18 cellular contexts compared by ENCODE assay signal in genomic region chr4:137534516-137534915, GRCh38. TPM values are rescaled to one million over a fixed set of nuclear protein-coding genes. Genes with fewer than 3 reads are reported as not detected.
A peak's percentile ranks its signal among the peaks of the same experiment; 100 is the strongest.
DNase-seq lines count a peak whose midpoint lies in the region; ATAC-seq lines count a peak whose summit lies in the region.
"Had no signal": no experiment of that assay in that cellular context is flagged by ENCODE, and none has a peak within 500 bp of the region (broad histone marks: within the 10 kb centered on the region; RNA-seq: fewer than 3 reads in every experiment).

No MANE protein-coding gene starts in this region.

- H4K20me1 ChIP-seq in BLaER1 treated with 17β-estradiol and CSF1 and Interleukin-3, amounts not matched to agents 10 nM and 100 nM = no peaks in the 10 kb centered on the region; a peak in 1 of 22 replicates

- H3K36me3 ChIP-seq in BLaER1 treated with 17β-estradiol and CSF1 and Interleukin-3, amounts not matched to agents 10 nM and 100 nM = peaks cover 0 to 12% (median 9%) of the 10 kb centered on the region in 11 experiments; a peak in 11 of 22 replicates
- H3K36me3 ChIP-seq in SK-N-MC (ENCODE audit: insufficient read depth, low read length) = peaks cover 12% of the 10 kb centered on the region
- H3K36me3 ChIP-seq in iPS-20b (ENCODE audit: insufficient read depth, low read depth, low read length) = peaks cover 11% of the 10 kb centered on the region
- H3K36me3 ChIP-seq in skeletal muscle tissue (ENCODE audit: control insufficient read depth in 3 of 3, insufficient read depth in 3 of 3, low read length in 3 of 3) = no peaks in the 10 kb centered on the region
- H3K36me3 ChIP-seq: adrenal gland had no signal

- no peaks in the 10 kb centered on the region for H3K27me3 ChIP-seq in BLaER1 treated with 17β-estradiol and CSF1 and Interleukin-3, amounts not matched to agents 10 nM and 100 nM
- H3K27me3 ChIP-seq in iPS-20b (ENCODE audit: insufficient read depth, low read length) (no peaks in the 10 kb centered on the region), skeletal muscle tissue (ENCODE audit: control insufficient read depth in 3 of 3, insufficient read depth in 3 of 3, low read length in 3 of 3) (peaks cover 0 to 3% (median 0%) of the 10 kb centered on the region in 3 donors)
- H3K27me3 ChIP-seq: adrenal gland had no signal

- ATAC-seq in GM18873 (IDR thresholded peaks at IDR 0.05; ENCODE audit: low FRiP score, unreplicated experiment) = no peak
- ATAC-seq: left lobe of liver had no signal

- H3K27ac ChIP-seq in BLaER1 treated with 17β-estradiol and CSF1 and Interleukin-3, amounts not matched to agents 10 nM and 100 nM = 0 out of 22 replicates have a peak overlapping the region, but pooled peaks of 1 of the 11 experiments have one; percentile 1
- H3K27ac ChIP-seq in SK-N-MC (peak overlapping the region; percentile 37; the same call in 1 of the 2 replicates), iPS-20b (ENCODE audit: low read length) (no peak overlapping the region), skeletal muscle tissue (ENCODE audit: low read depth, low read length) (peak overlapping the region; percentile 78)

- H3K36me3 Mint-ChIP-seq in immature natural killer cell = no peaks in the 10 kb centered on the region

- no peak for DNase-seq in SK-N-MC (ENCODE audit: low read depth, low spot score)
- DNase-seq in immature natural killer cell = no peak
- DNase-seq in NCI-H774 (lab: John Stamatoyannopoulos, UW) = no peak
- no peak for DNase-seq in NCI-H1417 (lab: John Stamatoyannopoulos, UW)
- DNase-seq: activated B cell treated with CpG ODN at 0.5 μM for 24 hours; activated CD4-positive, alpha-beta T cell treated with anti-CD3 and anti-CD28 coated beads, Interleukin-2, amount 50 U/mL, for 48 hours; activated effector memory CD4-positive, alpha-beta T cell treated with anti-CD3 and anti-CD28 coated beads, Interleukin-2, amount 50 U/mL, for 16 hours; adrenal gland; DMS79 treated with DMSO at 0.1 percent for 48 hours; NCI-H1930; retina had no signal

- peaks cover 38 to 48% (median 46%) of the 10 kb centered on the region in 10 experiments for H3K4me1 ChIP-seq in BLaER1 treated with 17β-estradiol and CSF1 and Interleukin-3, amounts not matched to agents 10 nM and 100 nM
- H3K4me1 ChIP-seq in iPS-20b (ENCODE audit: insufficient read depth, low read length) (peaks cover 47% of the 10 kb centered on the region), skeletal muscle tissue (ENCODE audit: control insufficient read depth in 3 of 3, insufficient read depth in 3 of 3, low read length in 3 of 3) (peaks cover 0 to 6% (median 0%) of the 10 kb centered on the region in 3 donors)

- H3K9ac ChIP-seq in BLaER1 treated with 17β-estradiol and CSF1 and Interleukin-3, amounts not matched to agents 10 nM and 100 nM = no peak overlapping the region
- H3K9ac ChIP-seq in SK-N-MC (ENCODE audit: insufficient read length) (no peak overlapping the region), iPS-20b (ENCODE audit: low read depth, low read length) (peak overlapping the region; percentile 84; the same call in 1 of the 2 replicates), skeletal muscle tissue (ENCODE audit: low read depth in 1 of 3, low read length in 3 of 3) (no peak overlapping the region)

- peaks cover 7 to 28% (median 12%) of the 10 kb centered on the region in 6 donors for H3K9me3 Mint-ChIP-seq in immature natural killer cell
- H3K9me3 Mint-ChIP-seq: activated B cell treated with CpG ODN at 0.5 μM for 24 hours; dendritic cell treated with granulocyte-macrophage colony-stimulating factor and Interleukin-4, amounts not matched to agents 40 ng/mL and 50 ng/mL, for 4 days had no signal

- no peaks in the 10 kb centered on the region for H3K27me3 Mint-ChIP-seq in immature natural killer cell (ENCODE audit: low read depth in 3 of 3)
- H3K27me3 Mint-ChIP-seq: activated B cell treated with CpG ODN at 0.5 μM for 24 hours; dendritic cell treated with granulocyte-macrophage colony-stimulating factor and Interleukin-4, amounts not matched to agents 40 ng/mL and 50 ng/mL, for 4 days had no signal

- H3K4me3 ChIP-seq in BLaER1 treated with 17β-estradiol and CSF1 and Interleukin-3, amounts not matched to agents 10 nM and 100 nM = no peak overlapping the region; a peak in 1 of 20 replicates
- H3K4me3 ChIP-seq in SK-N-MC (no peak overlapping the region), iPS-20b (ENCODE audit: low read length) (no peak overlapping the region), skeletal muscle tissue (ENCODE audit: low read length in 3 of 3) (peak overlapping the region in 1 of 3 donors; percentile 39)

- H3K4me2 ChIP-seq in BLaER1 treated with 17β-estradiol and CSF1 and Interleukin-3, amounts not matched to agents 10 nM and 100 nM = peak overlapping the region; percentile 78 to 93 (median 88); a peak in 16 of 22 replicates

- H3K4me3 Mint-ChIP-seq in immature natural killer cell = no peak overlapping the region
- H3K4me3 Mint-ChIP-seq: activated B cell treated with CpG ODN at 0.5 μM for 24 hours; dendritic cell treated with granulocyte-macrophage colony-stimulating factor and Interleukin-4, amounts not matched to agents 40 ng/mL and 50 ng/mL, for 4 days; T-helper 2 cell treated with Interferon-gamma antibody and Interleukin-4, amounts not matched to agents 5 μg/mL and 100 μg/mL, for 36 hours had no signal

- H3K9me3 ChIP-seq in BLaER1 treated with 17β-estradiol and CSF1 and Interleukin-3, amounts not matched to agents 10 nM and 100 nM (replicated peaks in 1 of 11) = peaks cover 0 to 13% (median 10%) of the 10 kb centered on the region in 11 experiments; a peak in 11 of 22 replicates
- H3K9me3 ChIP-seq in SK-N-MC (ENCODE audit: low read depth, low read length) (no peaks in the 10 kb centered on the region), iPS-20b (ENCODE audit: insufficient read depth, low read depth, low read length) (no peaks in the 10 kb centered on the region), skeletal muscle tissue (ENCODE audit: control insufficient read depth in 3 of 3, low read length in 3 of 3) (no peaks in the 10 kb centered on the region)

- no peaks in the 10 kb centered on the region for H3K4me1 Mint-ChIP-seq in immature natural killer cell
- H3K4me1 Mint-ChIP-seq: activated B cell treated with CpG ODN at 0.5 μM for 24 hours had no signal

- H3K27ac Mint-ChIP-seq in immature natural killer cell = no peak overlapping the region
- H3K27ac Mint-ChIP-seq: activated B cell treated with CpG ODN at 0.5 μM for 24 hours; dendritic cell treated with granulocyte-macrophage colony-stimulating factor and Interleukin-4, amounts not matched to agents 40 ng/mL and 50 ng/mL, for 4 days; T-helper 2 cell treated with Interferon-gamma antibody and Interleukin-4, amounts not matched to agents 5 μg/mL and 100 μg/mL, for 36 hours had no signal

RNA-seq across cellular contexts. Expression of gene PCDH18, which starts 2.2 kb away (rescaled TPM):
- total RNA-seq in skeletal muscle tissue = 57.4 TPM
- not detected for polyA plus RNA-seq in immature natural killer cell
- total RNA-seq: activated B cell treated with CpG ODN at 0.5 μM for 24 hours had no signal
